Comparison of ENCODE assay signal across 39 cellular contexts in the genomic region with DNA sequence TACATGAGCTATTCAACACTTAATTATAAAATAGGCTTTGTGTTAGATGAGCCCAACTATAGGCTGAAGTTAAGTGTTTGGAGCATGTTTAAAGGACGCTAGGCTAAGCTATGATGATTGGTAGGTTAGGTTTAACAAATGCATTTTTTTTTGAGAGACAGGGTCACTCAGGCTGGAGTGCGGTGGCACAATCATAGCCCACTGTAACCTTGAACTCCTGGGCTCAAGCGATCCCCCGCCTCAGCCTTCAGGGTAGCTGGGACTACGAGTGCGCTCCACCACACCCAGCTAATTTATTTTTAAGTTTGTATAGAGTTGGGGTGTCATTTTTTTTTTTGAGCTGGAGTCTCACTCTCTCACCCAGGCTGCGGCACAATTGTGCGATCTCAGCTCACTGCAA. TPM values are rescaled to one million over a fixed set of nuclear protein-coding genes. Genes with fewer than 3 reads are reported as not detected.
"Had no signal": no experiment of that assay in that cellular context is flagged by ENCODE, and none has a peak within 500 bp of the region (broad histone marks: within the 10 kb centered on the region; RNA-seq: fewer than 3 reads in every experiment).

No MANE protein-coding gene starts in this region.

- H3K9me3 ChIP-seq: adrenal gland, ascending aorta, body of pancreas, breast epithelium had no signal

- H3K27me3 ChIP-seq: adrenal gland, ascending aorta, body of pancreas, brain microvascular endothelial cell, breast epithelium, cardiac muscle cell had no signal

- H3K4me1 ChIP-seq: adrenal gland, ascending aorta, breast epithelium had no signal

- H3K4me3 ChIP-seq: adrenal gland, ascending aorta, body of pancreas, breast epithelium, cardiac muscle cell had no signal

- H3K27ac ChIP-seq: adrenal gland, ascending aorta, body of pancreas, brain microvascular endothelial cell, breast epithelium, cardiac muscle cell had no signal

- H3K36me3 ChIP-seq: adrenal gland, ascending aorta, brain microvascular endothelial cell, breast epithelium, cardiac muscle cell had no signal

- ATAC-seq: activated naive CD4-positive, alpha-beta T cell treated with anti-CD3 and anti-CD28 coated beads, Interleukin-2, amount 50 U/mL, for 72 hours; activated naive CD8-positive, alpha-beta T cell treated with anti-CD3 and anti-CD28 coated beads, Interleukin-2, amount 50 U/mL, for 24 hours; activated T-cell treated with anti-CD3 and anti-CD28 coated beads, Interleukin-2, amount 50 U/mL, for 4 hours; activated T-cell treated with anti-CD3 and anti-CD28 coated beads, Interleukin-2, amount 50 U/mL, for 72 hours; activated T-helper 17 cell treated with anti-CD3 and anti-CD28 coated beads, Interleukin-2, amount 50 U/mL, for 72 hours; body of pancreas had no signal

- FAIRE-seq: astrocyte, bronchial epithelial cell had no signal

- DNase-seq: activated effector memory CD4-positive, alpha-beta T cell treated with anti-CD3 and anti-CD28 coated beads, Interleukin-2, amount 50 U/mL, for 16 hours; activated effector memory CD4-positive, alpha-beta T cell treated with Interleukin-2 at 50 U/mL for 16 hours; activated gamma-delta T cell; activated gamma-delta T cell treated with Interleukin-2 at 50 U/mL for 16 hours; activated naive CD4-positive, alpha-beta T cell; activated naive CD4-positive, alpha-beta T cell treated with anti-CD3 and anti-CD28 coated beads for 36 hours; activated naive CD4-positive, alpha-beta T cell treated with anti-CD3 and anti-CD28 coated beads, Interleukin-2, amount 10 ng/mL, durations not matched to agents 7 days and 5 days; activated naive CD4-positive, alpha-beta T cell treated with anti-CD3 and anti-CD28 coated beads, Interleukin-2, amount 50 U/mL, for 16 hours; activated naive CD4-positive, alpha-beta T cell treated with Interleukin-2 at 50 U/mL for 16 hours; activated naive CD8-positive, alpha-beta T cell treated with anti-CD3 and anti-CD28 coated beads for 36 hours; activated naive CD8-positive, alpha-beta T cell treated with anti-CD3 and anti-CD28 coated beads, Interleukin-2, amount 10 ng/mL, durations not matched to agents 7 days and 5 days; activated naive CD8-positive, alpha-beta T cell treated with anti-CD3 and anti-CD28 coated beads, Interleukin-2, amount 50 U/mL, for 24 hours; activated T-cell treated with anti-CD3 and anti-CD28 coated beads, Interleukin-2, amount 50 U/mL, for 1 hour; activated T-cell treated with anti-CD3 and anti-CD28 coated beads, Interleukin-2, amount 50 U/mL, for 24 hours; activated T-cell treated with anti-CD3 and anti-CD28 coated beads, Interleukin-2, amount 50 U/mL, for 4 hours; activated T-cell treated with anti-CD3 and anti-CD28 coated beads, Interleukin-2, amount 50 U/mL, for 48 hours; activated T-cell treated with anti-CD3 and anti-CD28 coated beads, Interleukin-2, amount 50 U/mL, for 72 hours; adrenal gland; amniotic stem cell; amygdala; anterior cingulate cortex; aorta; body of pancreas; brain microvascular endothelial cell; caudate nucleus; central memory CD4-positive, alpha-beta T cell; cerebellar nuclear complex had no signal

RNA-seq across cellular contexts. Expression of a gene that starts 19.3 kb away (rescaled TPM):
- total RNA-seq: activated naive CD4-positive, alpha-beta T cell treated with anti-CD3 and anti-CD28 coated beads for 36 hours; activated naive CD8-positive, alpha-beta T cell treated with anti-CD3 and anti-CD28 coated beads, Interleukin-2, amount 10 ng/mL, durations not matched to agents 7 days and 5 days; activated T-helper 1 cell treated with anti-CD3 and anti-CD28 coated beads, Interleukin-12 subunit alpha, Interleukin-12 subunit beta, Interleukin-2, Interleukin-4 antibody, amounts not matched to agents 30 ng/mL and 10 ng/mL and 1 ng/mL, durations not matched to agents 14 hours and 24 hours and 36 hours had no signal

RNA-seq across cellular contexts. Expression of a gene that starts 45.3 kb away (rescaled TPM):
- total RNA-seq: activated naive CD4-positive, alpha-beta T cell treated with anti-CD3 and anti-CD28 coated beads for 36 hours; activated naive CD4-positive, alpha-beta T cell treated with anti-CD3 and anti-CD28 coated beads, Interleukin-2, amount 50 U/mL, for 72 hours; activated naive CD8-positive, alpha-beta T cell treated with anti-CD3 and anti-CD28 coated beads for 36 hours; activated naive CD8-positive, alpha-beta T cell treated with anti-CD3 and anti-CD28 coated beads, Interleukin-2, amount 10 ng/mL, durations not matched to agents 7 days and 5 days; activated T-cell treated with anti-CD3 and anti-CD28 coated beads, Interleukin-2, amount 50 U/mL, for 4 hours; activated T-cell treated with anti-CD3 and anti-CD28 coated beads, Interleukin-2, amount 50 U/mL, for 72 hours; activated T-helper 1 cell treated with anti-CD3 and anti-CD28 coated beads, Interleukin-12 subunit alpha, Interleukin-12 subunit beta, Interleukin-2, Interleukin-4 antibody, amounts not matched to agents 30 ng/mL and 10 ng/mL and 1 ng/mL, durations not matched to agents 14 hours and 24 hours and 36 hours; activated T-helper 17 cell treated with anti-CD3 and anti-CD28 coated beads, Interleukin-2, amount 50 U/mL, for 72 hours; activated T-helper 2 cell treated with anti-CD3 and anti-CD28 coated beads, Interferon-gamma antibody, Interleukin-2, Interleukin-4, amounts not matched to agents 10 μg/mL and 5 μg/mL and 100 μg/mL, durations not matched to agents 14 hours and 24 hours and 36 hours; adrenal gland; ascending aorta; astrocyte; breast epithelium; bronchial epithelial cell; cardiac muscle cell; cerebellum; chondrocyte had no signal
- polyA plus RNA-seq: aorta, cardiac muscle cell had no signal

RNA-seq across cellular contexts. Expression of a gene that starts 50.9 kb away (rescaled TPM):
- total RNA-seq: activated naive CD4-positive, alpha-beta T cell treated with anti-CD3 and anti-CD28 coated beads for 36 hours; activated naive CD4-positive, alpha-beta T cell treated with anti-CD3 and anti-CD28 coated beads, Interleukin-2, amount 50 U/mL, for 72 hours; activated naive CD8-positive, alpha-beta T cell treated with anti-CD3 and anti-CD28 coated beads for 36 hours; activated naive CD8-positive, alpha-beta T cell treated with anti-CD3 and anti-CD28 coated beads, Interleukin-2, amount 10 ng/mL, durations not matched to agents 7 days and 5 days; activated T-cell treated with anti-CD3 and anti-CD28 coated beads, Interleukin-2, amount 50 U/mL, for 4 hours; activated T-cell treated with anti-CD3 and anti-CD28 coated beads, Interleukin-2, amount 50 U/mL, for 72 hours; activated T-helper 1 cell treated with anti-CD3 and anti-CD28 coated beads, Interleukin-12 subunit alpha, Interleukin-12 subunit beta, Interleukin-2, Interleukin-4 antibody, amounts not matched to agents 30 ng/mL and 10 ng/mL and 1 ng/mL, durations not matched to agents 14 hours and 24 hours and 36 hours; activated T-helper 17 cell treated with anti-CD3 and anti-CD28 coated beads, Interleukin-2, amount 50 U/mL, for 72 hours; activated T-helper 2 cell treated with anti-CD3 and anti-CD28 coated beads, Interferon-gamma antibody, Interleukin-2, Interleukin-4, amounts not matched to agents 10 μg/mL and 5 μg/mL and 100 μg/mL, durations not matched to agents 14 hours and 24 hours and 36 hours; aorta; ascending aorta; astrocyte; breast epithelium; bronchial epithelial cell; cardiac septum; chondrocyte had no signal
- polyA plus RNA-seq: aorta had no signal

RNA-seq across cellular contexts. Expression of a gene that starts 53.9 kb away (rescaled TPM):
- total RNA-seq: astrocyte, bronchial epithelial cell, chondrocyte had no signal
